ENCODE assay signal across 21 cellular contexts in the genomic region with DNA sequence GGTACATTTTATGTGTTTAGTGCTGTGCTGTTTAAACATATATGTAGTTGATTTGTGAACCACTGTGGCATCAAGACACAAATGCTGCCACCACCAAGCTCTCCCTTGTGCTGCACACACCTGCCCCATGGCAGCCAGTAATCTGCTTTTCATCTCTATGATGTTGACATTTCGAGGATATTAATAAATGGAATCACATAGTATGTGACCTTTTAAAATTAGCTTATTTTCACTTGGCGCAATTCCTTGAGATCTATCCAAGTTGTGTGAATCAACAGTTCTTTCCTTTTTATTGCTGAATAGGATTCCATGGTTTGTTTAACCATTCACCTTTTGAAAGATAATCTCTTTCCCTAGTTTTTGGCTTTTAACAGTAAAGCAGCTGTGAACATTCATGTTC.
DNase-seq lines count a peak whose midpoint lies in the region; ATAC-seq and TF ChIP-seq lines count a peak whose summit lies in the region.
"Had no signal": no experiment of that assay in that cellular context is flagged by ENCODE, and none has a peak within 500 bp of the region (broad histone marks: within the 10 kb centered on the region; RNA-seq: fewer than 3 reads in every experiment).

No MANE protein-coding gene starts in this region.

- peaks cover 8% of the 10 kb centered on the region for H3K36me3 Mint-ChIP-seq in endodermal cell (ENCODE audit: low read depth)
- H3K36me3 Mint-ChIP-seq in activated T-cell treated with anti-CD3 and anti-CD28 coated beads, Interleukin-2, amount 50 U/mL, for 4 hours (ENCODE audit: insufficient read depth), result no peaks in the 10 kb centered on the region
- H3K36me3 Mint-ChIP-seq: activated naive CD8-positive, alpha-beta T cell; naive thymus-derived CD4-positive, alpha-beta T cell had no signal

- no peak for ATAC-seq in HG02970 (IDR thresholded peaks at IDR 0.05; ENCODE audit: low FRiP score, unreplicated experiment)
- no peak for ATAC-seq in activated T-cell treated with anti-CD3 and anti-CD28 coated beads, Interleukin-2, amount 50 U/mL, for 4 hours
- ATAC-seq: naive thymus-derived CD4-positive, alpha-beta T cell had no signal

- no peak overlapping the region for H3K4me3 Mint-ChIP-seq in endodermal cell
- H3K4me3 Mint-ChIP-seq in activated T-cell treated with anti-CD3 and anti-CD28 coated beads, Interleukin-2, amount 50 U/mL, for 4 hours, result no peak overlapping the region
- H3K4me3 Mint-ChIP-seq: activated naive CD8-positive, alpha-beta T cell; naive thymus-derived CD4-positive, alpha-beta T cell had no signal

- peaks cover 46% of the 10 kb centered on the region for H3K4me1 Mint-ChIP-seq in endodermal cell
- no peaks in the 10 kb centered on the region for H3K4me1 Mint-ChIP-seq in activated T-cell treated with anti-CD3 and anti-CD28 coated beads, Interleukin-2, amount 50 U/mL, for 4 hours (ENCODE audit: low read depth)

- no peaks in the 10 kb centered on the region for H3K36me3 ChIP-seq in cardiac muscle cell
- H3K36me3 ChIP-seq in left ventricle myocardium inferior, result no peaks in the 10 kb centered on the region
- peaks cover 18% of the 10 kb centered on the region for H3K36me3 ChIP-seq in endodermal cell (ENCODE audit: control insufficient read depth, insufficient read depth, low read length)
- peaks cover 0 to 3% of the 10 kb centered on the region in 2 experiments for H3K36me3 ChIP-seq in trophoblast cell (ENCODE audit: control insufficient read depth in 1 of 2, insufficient read depth in 2 of 2, low read length in 2 of 2)
- H3K36me3 ChIP-seq: BLaER1 treated with 17β-estradiol and CSF1 and Interleukin-3, amounts not matched to agents 10 nM and 100 nM had no signal

- H3K4me3 ChIP-seq in cardiac muscle cell, result no peak overlapping the region
- no peak overlapping the region for H3K4me3 ChIP-seq in left ventricle myocardium inferior
- H3K4me3 ChIP-seq in endodermal cell (ENCODE audit: low read length), result no peak overlapping the region
- H3K4me3 ChIP-seq in trophoblast cell (ENCODE audit: low read depth, low read length), result no peak overlapping the region
- H3K4me3 ChIP-seq: BLaER1 treated with 17β-estradiol and CSF1 and Interleukin-3, amounts not matched to agents 10 nM and 100 nM had no signal

- no peak overlapping the region for H3K18ac ChIP-seq in trophoblast cell (ENCODE audit: low read length)

- H3K27ac ChIP-seq in cardiac muscle cell, result peak overlapping the region; percentile 73
- H3K27ac ChIP-seq in left ventricle myocardium inferior (replicated peaks), result no peak overlapping the region
- H3K27ac ChIP-seq in endodermal cell (ENCODE audit: low read depth, low read length), result no peak overlapping the region
- no peak overlapping the region for H3K27ac ChIP-seq in trophoblast cell (ENCODE audit: low read depth, low read length)
- H3K27ac ChIP-seq: BLaER1 treated with 17β-estradiol and CSF1 and Interleukin-3, amounts not matched to agents 10 nM and 100 nM; parathyroid adenoma had no signal

- intact Hi-C loops in left ventricle myocardium inferior (cut with micrococcal nuclease), result no loop called here

- H3K79me2 ChIP-seq in trophoblast cell (ENCODE audit: control insufficient read depth, insufficient read depth, low read length, poor library complexity), result peaks cover 11% of the 10 kb centered on the region

- no peak overlapping the region for H4K8ac ChIP-seq in trophoblast cell (ENCODE audit: low read depth, low read length)

- H3K4me1 ChIP-seq in cardiac muscle cell (ENCODE audit: low read depth), result peaks cover 20% of the 10 kb centered on the region
- H3K4me1 ChIP-seq in left ventricle myocardium inferior, result peaks cover 56% of the 10 kb centered on the region
- H3K4me1 ChIP-seq in endodermal cell (ENCODE audit: control insufficient read depth, insufficient read depth, low read length), result peaks cover 5% of the 10 kb centered on the region
- peaks cover 5 to 6% of the 10 kb centered on the region in 2 experiments for H3K4me1 ChIP-seq in trophoblast cell (ENCODE audit: control insufficient read depth in 1 of 2, insufficient read depth in 2 of 2, low read length in 2 of 2)
- H3K4me1 ChIP-seq: BLaER1 treated with 17β-estradiol and CSF1 and Interleukin-3, amounts not matched to agents 10 nM and 100 nM had no signal

- H3K79me1 ChIP-seq in trophoblast cell (ENCODE audit: low read length), result peaks cover 2% of the 10 kb centered on the region

- H4K12ac ChIP-seq in trophoblast cell (ENCODE audit: low read depth, low read length), result no peak overlapping the region

- no peak overlapping the region for H3K4ac ChIP-seq in trophoblast cell (ENCODE audit: low read depth, low read length)

- no peaks in the 10 kb centered on the region for H3K9me3 ChIP-seq in cardiac muscle cell (ENCODE audit: low read depth)
- no peaks in the 10 kb centered on the region for H3K9me3 ChIP-seq in left ventricle myocardium inferior (replicated peaks)
- no peaks in the 10 kb centered on the region for H3K9me3 ChIP-seq in endodermal cell (ENCODE audit: control insufficient read depth, low read length)
- H3K9me3 ChIP-seq in trophoblast cell (ENCODE audit: insufficient read depth, low read depth, low read length), result no peaks in the 10 kb centered on the region
- H3K9me3 ChIP-seq: BLaER1 treated with 17β-estradiol and CSF1 and Interleukin-3, amounts not matched to agents 10 nM and 100 nM had no signal

- DNase-seq in cardiac muscle cell (ENCODE audit: low read depth in 1 of 2, low spot score in 1 of 2) (no peak), left ventricle myocardium inferior (no peak), endodermal cell (no peak), trophoblast cell (no peak), NCI-H1436 (lab: John Stamatoyannopoulos, UW) (no peak), amniotic stem cell (lab: John Stamatoyannopoulos, UW) (no peak)
- DNase-seq in activated T-cell treated with anti-CD3 and anti-CD28 coated beads, Interleukin-2, amount 50 U/mL, for 4 hours, result no peak
- DNase-seq: ACHN; activated CD8-positive, alpha-beta memory T cell treated with anti-CD3 and anti-CD28 coated beads, Interleukin-2, amount 50 U/mL, for 4 hours; effector CD8-positive, alpha-beta T cell; HCEC 1CT; mesenchymal stem cell; MM.1S; naive thymus-derived CD4-positive, alpha-beta T cell; NCI-H1417 treated with DMSO at 0.1 percent for 48 hours; T-helper 2 cell had no signal

- H2BK12ac ChIP-seq in trophoblast cell (ENCODE audit: low read length), result no peak overlapping the region

- H3K14ac ChIP-seq in trophoblast cell (ENCODE audit: low read length), result no peak overlapping the region

- no peak overlapping the region for H3K23ac ChIP-seq in trophoblast cell (ENCODE audit: low read length)

- TF ChIP-seq CTCF in cardiac muscle cell (IDR thresholded peaks at IDR 0.05; ENCODE audit: low read depth, low read length), result no peak
- no peak for TF ChIP-seq CTCF in left ventricle myocardium inferior (IDR thresholded peaks at IDR 0.05; ENCODE audit: borderline replicate concordance)
- TF ChIP-seq CTCF in endodermal cell (conservative IDR thresholded peaks at IDR 0.05), result no peak

- WGBS in endodermal cell (ENCODE audit: insufficient coverage in 1 of 2, insufficient read length in 1 of 2), 2 experiments, result 97 to 100% methylated on average over 2 of the region's 2 CpGs
- WGBS in trophoblast cell (ENCODE audit: extremely low coverage, insufficient coverage, insufficient read length), result no CpG with 5 or more reads among the region's 2 CpGs

- H3K9me3 Mint-ChIP-seq in endodermal cell, result no peaks in the 10 kb centered on the region
- no peaks in the 10 kb centered on the region for H3K9me3 Mint-ChIP-seq in activated T-cell treated with anti-CD3 and anti-CD28 coated beads, Interleukin-2, amount 50 U/mL, for 4 hours
- H3K9me3 Mint-ChIP-seq: activated T-helper 2 cell treated with anti-CD3 and anti-CD28 coated beads, Interferon-gamma antibody, Interleukin-2, Interleukin-4, amounts not matched to agents 10 μg/mL and 5 μg/mL and 100 μg/mL, durations not matched to agents 14 hours and 24 hours and 36 hours; naive thymus-derived CD4-positive, alpha-beta T cell had no signal

- H2AFZ ChIP-seq in trophoblast cell (ENCODE audit: insufficient read depth, low read length, poor library complexity), result no peak overlapping the region
- H2AFZ ChIP-seq: parathyroid adenoma had no signal

- H3K27ac Mint-ChIP-seq in endodermal cell, result peak overlapping the region; percentile 63
- H3K27ac Mint-ChIP-seq: activated naive CD8-positive, alpha-beta T cell; activated T-helper 2 cell treated with anti-CD3 and anti-CD28 coated beads, Interferon-gamma antibody, Interleukin-2, Interleukin-4, amounts not matched to agents 10 μg/mL and 5 μg/mL and 100 μg/mL, durations not matched to agents 14 hours and 24 hours and 36 hours; naive thymus-derived CD4-positive, alpha-beta T cell had no signal

- no peaks in the 10 kb centered on the region for H3K27me3 Mint-ChIP-seq in endodermal cell (ENCODE audit: insufficient read depth)
- no peaks in the 10 kb centered on the region for H3K27me3 Mint-ChIP-seq in activated T-cell treated with anti-CD3 and anti-CD28 coated beads, Interleukin-2, amount 50 U/mL, for 4 hours (ENCODE audit: low read depth)
- H3K27me3 Mint-ChIP-seq: activated naive CD8-positive, alpha-beta T cell had no signal

- no peak overlapping the region for H4K91ac ChIP-seq in trophoblast cell (ENCODE audit: low read depth, low read length)

- H3K9ac ChIP-seq in endodermal cell (ENCODE audit: extremely low read depth, low read length, poor library complexity, severe bottlenecking) (no peak overlapping the region), trophoblast cell (ENCODE audit: low read length) (peak overlapping the region; percentile 64)
- H3K9ac ChIP-seq: BLaER1 treated with 17β-estradiol and CSF1 and Interleukin-3, amounts not matched to agents 10 nM and 100 nM; parathyroid adenoma had no signal

- no peak overlapping the region for H3K4me2 ChIP-seq in trophoblast cell (ENCODE audit: low read length)
- H3K4me2 ChIP-seq: BLaER1 treated with 17β-estradiol and CSF1 and Interleukin-3, amounts not matched to agents 10 nM and 100 nM had no signal

- H3K27me3 ChIP-seq in cardiac muscle cell (no peaks in the 10 kb centered on the region), left ventricle myocardium inferior (ENCODE audit: low read depth) (no peaks in the 10 kb centered on the region), endodermal cell (ENCODE audit: control insufficient read depth, insufficient read depth, low read length, poor library complexity, severe bottlenecking) (no peaks in the 10 kb centered on the region), trophoblast cell (ENCODE audit: insufficient read depth, low read length) (no peaks in the 10 kb centered on the region)
- H3K27me3 ChIP-seq: BLaER1 treated with 17β-estradiol and CSF1 and Interleukin-3, amounts not matched to agents 10 nM and 100 nM had no signal

- no peak overlapping the region for H2BK5ac ChIP-seq in trophoblast cell (ENCODE audit: low read depth, low read length, poor library complexity)

- no peak overlapping the region for H2BK120ac ChIP-seq in trophoblast cell (ENCODE audit: insufficient read depth, low read length, poor library complexity)

- no peak overlapping the region for H2AK5ac ChIP-seq in trophoblast cell (ENCODE audit: low read length)
